Comparison of ENCODE assay signal across 21 cellular contexts in genomic region chr21:45172408-45172807, GRCh38.
DNase-seq lines count a peak whose midpoint lies in the region; ATAC-seq, FAIRE-seq and TF ChIP-seq lines count a peak whose summit lies in the region.
"Had no signal": no experiment of that assay in that cellular context is flagged by ENCODE, and none has a peak within 500 bp of the region (broad histone marks: within the 10 kb centered on the region; RNA-seq: fewer than 3 reads in every experiment).

No MANE protein-coding gene starts in this region.

- 0 out of 2 replicates have a peak overlapping the region, but pooled peaks have one; percentile 53 for H4K8ac ChIP-seq in H1 (ENCODE audit: extremely low read depth, insufficient read depth, low read length)

- no peak overlapping the region for H3K27ac Mint-ChIP-seq in activated CD4-positive, alpha-beta T cell treated with anti-CD3 and anti-CD28 coated beads, Interleukin-2, amount 10 ng/mL, durations not matched to agents 24 days and 14 days
- no peak overlapping the region for H3K27ac Mint-ChIP-seq in neural progenitor cell
- H3K27ac Mint-ChIP-seq: CD8-positive, alpha-beta T cell; H9 had no signal

- H3K79me1 ChIP-seq in H1 (ENCODE audit: low read depth, low read length): no peaks in the 10 kb centered on the region

- TF ChIP-seq POLR2A in H1 (IDR thresholded peaks at IDR 0.05; ENCODE audit: control extremely low read depth in 1 of 2, low read depth in 2 of 2, low read length in 2 of 2) (no peak), HepG2 (IDR thresholded peaks at IDR 0.05; ENCODE audit: insufficient read depth in 1 of 2, low read depth in 2 of 2, low read length in 2 of 2) (no peak)

- H3K36me3 Mint-ChIP-seq in activated CD4-positive, alpha-beta T cell treated with anti-CD3 and anti-CD28 coated beads, Interleukin-2, amount 10 ng/mL, durations not matched to agents 24 days and 14 days (ENCODE audit: low read depth): peaks cover 6% of the 10 kb centered on the region
- H3K36me3 Mint-ChIP-seq in neural progenitor cell: peaks cover 9% of the 10 kb centered on the region

- H2AFZ ChIP-seq in H1 (ENCODE audit: low read length): no peak overlapping the region
- H2AFZ ChIP-seq in HepG2 (ENCODE audit: low read length): no peak overlapping the region
- H2AFZ ChIP-seq in neural progenitor cell (replicated peaks): no peak overlapping the region
- H2AFZ ChIP-seq: GM23248 had no signal

- H4K20me1 ChIP-seq in H1 (replicated peaks in 1 of 2; ENCODE audit: control insufficient read depth in 1 of 2, insufficient read depth in 2 of 2, low read length in 2 of 2): no peaks in the 10 kb centered on the region
- no peaks in the 10 kb centered on the region for H4K20me1 ChIP-seq in HepG2 (ENCODE audit: insufficient read depth, low read length)
- H4K20me1 ChIP-seq in neural progenitor cell (ENCODE audit: low read depth): no peaks in the 10 kb centered on the region

- H3K36me3 ChIP-seq in H1 (ENCODE audit: control insufficient read depth in 2 of 4, insufficient read depth in 4 of 4, low read length in 3 of 4) (no peaks in the 10 kb centered on the region), HepG2 (replicated peaks in 1 of 2; ENCODE audit: control insufficient read depth in 1 of 2, insufficient read depth in 2 of 2, low read length in 2 of 2) (0 out of 5 replicates have a peak, but pooled peaks cover 1 to 7% of the 10 kb centered on the region in 2 experiments), pancreas (no peaks in the 10 kb centered on the region), neural progenitor cell (no peaks in the 10 kb centered on the region)

- intact Hi-C loops in activated CD4-positive, alpha-beta T cell treated with anti-CD3 and anti-CD28 coated beads, Interleukin-2, amount 10 ng/mL, durations not matched to agents 24 days and 14 days (cut with micrococcal nuclease): no loop called here
- intact Hi-C loops in HepG2 (cut with micrococcal nuclease; ENCODE audit: unreplicated experiment) (no loop called here), pancreas (cut with DNase I) (no loop called here)

- H3K27me3 ChIP-seq in H1 (replicated peaks in 1 of 4; ENCODE audit: control insufficient read depth in 3 of 4, extremely low read depth in 1 of 4, insufficient read depth in 3 of 4, low read length in 3 of 4) (no peaks in the 10 kb centered on the region), HepG2 (ENCODE audit: control insufficient read depth in 1 of 2, insufficient read depth in 2 of 2, low read length in 2 of 2) (no peaks in the 10 kb centered on the region), pancreas (no peaks in the 10 kb centered on the region), neural progenitor cell (no peaks in the 10 kb centered on the region)
- H3K27me3 ChIP-seq: BLaER1 had no signal

- H3K27ac ChIP-seq in H1 (ENCODE audit: low read depth, low read length): no peak overlapping the region
- no peak overlapping the region for H3K27ac ChIP-seq in HepG2 (ENCODE audit: extremely low read length, insufficient read depth, low read length)
- H3K27ac ChIP-seq in pancreas: no peak overlapping the region
- H3K27ac ChIP-seq in neural progenitor cell: no peak overlapping the region
- H3K27ac ChIP-seq: 22Rv1, BLaER1, C4-2B, GM23248 had no signal

- H2BK15ac ChIP-seq in H1 (ENCODE audit: low read length): no peak overlapping the region

- no peaks in the 10 kb centered on the region for H3K9me3 ChIP-seq in H1 (ENCODE audit: insufficient read depth in 2 of 2, low read depth in 1 of 2, low read length in 1 of 2)
- no peaks in the 10 kb centered on the region for H3K9me3 ChIP-seq in HepG2 (ENCODE audit: low read length)
- no peaks in the 10 kb centered on the region for H3K9me3 ChIP-seq in pancreas
- no peaks in the 10 kb centered on the region for H3K9me3 ChIP-seq in neural progenitor cell (ENCODE audit: low read depth)
- H3K9me3 ChIP-seq: BLaER1, Caco-2 had no signal

- no peak overlapping the region for H4K5ac ChIP-seq in H1 (ENCODE audit: insufficient read length, low read depth, low read length)

- H3K23ac ChIP-seq in H1 (ENCODE audit: insufficient read length): peak overlapping the region; percentile 17

- no peak overlapping the region for H3K4ac ChIP-seq in H1 (replicated peaks; ENCODE audit: insufficient read length, low read depth, low read length)

- no peak overlapping the region for H3K18ac ChIP-seq in H1 (ENCODE audit: extremely low read depth, low read length)

- no peak overlapping the region for H2BK120ac ChIP-seq in H1 (replicated peaks; ENCODE audit: low read depth, low read length)

- H2BK5ac ChIP-seq in H1 (ENCODE audit: low read depth, low read length): no peak overlapping the region

- H3K23me2 ChIP-seq in H1 (ENCODE audit: low read depth, low read length): no peaks in the 10 kb centered on the region

- H3K4me2 ChIP-seq in H1 (ENCODE audit: insufficient read depth in 1 of 2, low read depth in 2 of 2, low read length in 2 of 2): no peak overlapping the region
- H3K4me2 ChIP-seq in HepG2 (ENCODE audit: low read depth, low read length): no peak overlapping the region
- H3K4me2 ChIP-seq in neural progenitor cell: no peak overlapping the region
- H3K4me2 ChIP-seq: BLaER1 had no signal

- H2BK12ac ChIP-seq in H1 (ENCODE audit: low read depth, low read length): no peak overlapping the region

- H3K56ac ChIP-seq in H1 (replicated peaks; ENCODE audit: insufficient read length, low read depth, low read length): no peak overlapping the region

- TF ChIP-seq EP300 in H1 (IDR thresholded peaks at IDR 0.05; ENCODE audit: borderline replicate concordance in 1 of 2, low read depth in 2 of 2, low read length in 2 of 2) (no peak), HepG2 (IDR thresholded peaks at IDR 0.05; ENCODE audit: low read depth in 2 of 2, low read length in 2 of 2) (no peak), HepG2 (CRISPR knock-in tag; IDR thresholded peaks at IDR 0.05; ENCODE audit: borderline replicate concordance) (no peak)

- no peaks in the 10 kb centered on the region for H3K79me2 ChIP-seq in H1 (ENCODE audit: control insufficient read depth in 1 of 2, insufficient read depth in 2 of 2, low read length in 2 of 2)
- no peaks in the 10 kb centered on the region for H3K79me2 ChIP-seq in HepG2 (ENCODE audit: insufficient read depth, low read length)
- no peaks in the 10 kb centered on the region for H3K79me2 ChIP-seq in neural progenitor cell (ENCODE audit: low read depth)

- no peak overlapping the region for H2BK20ac ChIP-seq in H1 (ENCODE audit: low read length)

- no peak overlapping the region for H3K9ac ChIP-seq in H1 (replicated peaks in 1 of 4; ENCODE audit: extremely low read depth in 1 of 4, low read depth in 3 of 4, low read length in 3 of 4)
- no peak overlapping the region for H3K9ac ChIP-seq in HepG2 (ENCODE audit: insufficient read depth, low read depth, low read length)
- no peak overlapping the region for H3K9ac ChIP-seq in neural progenitor cell
- H3K9ac ChIP-seq: BLaER1, GM23248 had no signal

- H3K4me3 ChIP-seq in H1 (ENCODE audit: extremely low read depth in 1 of 4, insufficient read depth in 2 of 4, low read depth in 3 of 4, low read length in 4 of 4) (no peak overlapping the region), HepG2 (replicated peaks in 1 of 3; ENCODE audit: insufficient read depth in 1 of 3, low read depth in 2 of 3, low read length in 3 of 3) (no peak overlapping the region), pancreas (no peak overlapping the region), neural progenitor cell (no peak overlapping the region)
- H3K4me3 ChIP-seq: BLaER1, GM23248 had no signal

- peaks cover 13% of the 10 kb centered on the region for H3K4me1 Mint-ChIP-seq in activated CD4-positive, alpha-beta T cell treated with anti-CD3 and anti-CD28 coated beads, Interleukin-2, amount 10 ng/mL, durations not matched to agents 24 days and 14 days
- peaks cover 8% of the 10 kb centered on the region for H3K4me1 Mint-ChIP-seq in neural progenitor cell

- in situ Hi-C loops in HepG2 (cut with HindIII; ENCODE audit: extremely low pct_ligation_motif_present, low pct_unique_long_range_greater_than_20kb): no loop called here

- CTCF ChIA-PET in H1 (lab: Charles Lee; ENCODE audit: partially characterized antibody): interaction anchor here (0.7 to 1.5 kb wide), 2 partner anchors 10 to 20 kb away, joined by 3 to 6 read pairs; no protein-coding TSS in a partner anchor
- CTCF ChIA-PET in HepG2 (lab: Yijun Ruan, JAX; ENCODE audit: low intra/inter-chr PET ratio, low total read pairs): no interaction called here

- H3K14ac ChIP-seq in H1 (ENCODE audit: insufficient read length): no peak overlapping the region

- no peak for ATAC-seq in HepG2
- ATAC-seq in pancreas: no peak
- ATAC-seq: CD8-positive, alpha-beta T cell; HCT116 had no signal

- POLR2A ChIA-PET in H1 (lab: Charles Lee; ENCODE audit: partially characterized antibody) (no interaction called here), HepG2 (lab: Yijun Ruan, JAX) (no interaction called here)

- no peak overlapping the region for H4K91ac ChIP-seq in H1 (replicated peaks; ENCODE audit: insufficient read length, low read length)

- no peaks in the 10 kb centered on the region for H3K4me1 ChIP-seq in H1 (replicated peaks in 1 of 4; ENCODE audit: control insufficient read depth in 3 of 4, insufficient read depth in 4 of 4, low read length in 3 of 4)
- no peaks in the 10 kb centered on the region for H3K4me1 ChIP-seq in HepG2 (ENCODE audit: insufficient read depth, low read length)
- H3K4me1 ChIP-seq in pancreas: no peaks in the 10 kb centered on the region
- peaks cover 12% of the 10 kb centered on the region for H3K4me1 ChIP-seq in neural progenitor cell
- H3K4me1 ChIP-seq: Caco-2 had no signal

- H3K9me3 Mint-ChIP-seq in activated CD4-positive, alpha-beta T cell treated with anti-CD3 and anti-CD28 coated beads, Interleukin-2, amount 10 ng/mL, durations not matched to agents 24 days and 14 days: no peaks in the 10 kb centered on the region
- H3K9me3 Mint-ChIP-seq in neural progenitor cell: no peaks in the 10 kb centered on the region
- H3K9me3 Mint-ChIP-seq: CD4-positive, CD25-positive, alpha-beta regulatory T cell; CD8-positive, alpha-beta T cell; H9 had no signal

- H3K27me3 Mint-ChIP-seq in activated CD4-positive, alpha-beta T cell treated with anti-CD3 and anti-CD28 coated beads, Interleukin-2, amount 10 ng/mL, durations not matched to agents 24 days and 14 days: no peaks in the 10 kb centered on the region
- H3K27me3 Mint-ChIP-seq in neural progenitor cell (ENCODE audit: insufficient read depth, low read depth): peaks cover 2% of the 10 kb centered on the region
- H3K27me3 Mint-ChIP-seq: B cell; CD4-positive, CD25-positive, alpha-beta regulatory T cell had no signal

- WGBS in H1 (ENCODE audit: extremely low coverage in 1 of 2, insufficient coverage in 1 of 2, insufficient read length in 1 of 2, insufficient replicate concordance in 2 of 2, low coverage in 1 of 2, low lambda C conversion rate in 2 of 2, missing lambda C conversion rate in 1 of 2), 2 experiments: 94% methylated on average over 9 of the region's 9 CpGs; no CpG with 5 or more reads in 1 of the 2 experiments
- WGBS in HepG2 (ENCODE audit: low lambda C conversion rate): 91% methylated on average over 7 of the region's 9 CpGs
- WGBS in pancreas, 2 donors: 88 to 91% methylated on average over 9 of the region's 9 CpGs

- peak; percentile 33 for DNase-seq in activated CD4-positive, alpha-beta T cell treated with anti-CD3 and anti-CD28 coated beads, Interleukin-2, amount 10 ng/mL, durations not matched to agents 24 days and 14 days
- no peak for DNase-seq in activated CD4-positive, alpha-beta T cell treated with anti-CD3 and anti-CD28 coated beads, Interleukin-2, amount 50 U/mL, for 4 hours
- no peak for DNase-seq in H1 (ENCODE audit: low read depth in 1 of 2, low spot score in 2 of 2)
- no peak for DNase-seq in HepG2 (ENCODE audit: low spot score)
- DNase-seq in pancreas: no peak
- DNase-seq in neural progenitor cell (ENCODE audit: low spot score): no peak
- DNase-seq: Caco-2; CD4-positive, CD25-positive, alpha-beta regulatory T cell; CD8-positive, alpha-beta T cell; DMS153; DND-41; GM23248; H9 had no signal

- BruUV-seq in HepG2 (replicated peaks; lab: Mats Ljungman, UMichigan): no TSS peak

- peaks cover 16% of the 10 kb centered on the region for H3F3A ChIP-seq in neural progenitor cell (ENCODE audit: low read depth)

- TF ChIP-seq RAD21 in H1 (IDR thresholded peaks at IDR 0.05 in 1 of 2, conservative IDR thresholded peaks at IDR 0.05 in 1 of 2; ENCODE audit: low read depth in 2 of 2, low read length in 2 of 2) (no peak), HepG2 (CRISPR knock-in tag; IDR thresholded peaks at IDR 0.05) (no peak)

- FAIRE-seq in H1 (lab: Jason Lieb, UNC) (no peak), HepG2 (lab: Jason Lieb, UNC) (no peak), pancreas (lab: Jason Lieb, UNC) (no peak)
- FAIRE-seq: A204.1, G401.6, GM12892 had no signal

- TF ChIP-seq CTCF in H1 (IDR thresholded peaks at IDR 0.05; ENCODE audit: control extremely low read depth in 1 of 3, insufficient read depth in 1 of 3, low read depth in 1 of 3, low read length in 3 of 3) (no peak), HepG2 (CRISPR knock-in tag; IDR thresholded peaks at IDR 0.05) (no peak), pancreas (IDR thresholded peaks at IDR 0.05) (no peak), neural progenitor cell (IDR thresholded peaks at IDR 0.05) (no peak)

- no peak overlapping the region for H3K4me3 Mint-ChIP-seq in activated CD4-positive, alpha-beta T cell treated with anti-CD3 and anti-CD28 coated beads, Interleukin-2, amount 10 ng/mL, durations not matched to agents 24 days and 14 days
- H3K4me3 Mint-ChIP-seq in neural progenitor cell: no peak overlapping the region
- H3K4me3 Mint-ChIP-seq: B cell; CD4-positive, CD25-positive, alpha-beta regulatory T cell; CD8-positive, alpha-beta T cell; H9 had no signal

- no peak overlapping the region for H2AK5ac ChIP-seq in H1 (ENCODE audit: low read depth, low read length)
